ENCODE assay signal across 22 cellular contexts in genomic region chr3:111333642-111334041, GRCh38.
DNase-seq lines count a peak whose midpoint lies in the region; ATAC-seq, FAIRE-seq and TF ChIP-seq lines count a peak whose summit lies in the region.
"Had no signal": no experiment of that assay in that cellular context is flagged by ENCODE, and none has a peak within 500 bp of the region (broad histone marks: within the 10 kb centered on the region; RNA-seq: fewer than 3 reads in every experiment).

No MANE protein-coding gene starts in this region.

- no peak for TF ChIP-seq EP300 in Ishikawa (IDR thresholded peaks at IDR 0.05; ENCODE audit: borderline replicate concordance)

- H3K9ac ChIP-seq in DND-41 (ENCODE audit: low read depth, low read length) (no peak overlapping the region), keratinocyte (ENCODE audit: control insufficient read depth, extremely low read depth, insufficient read depth, low read length) (no peak overlapping the region)

- intact Hi-C loops in lower lobe of right lung (cut with DNase I), result no loop called here
- intact Hi-C loops in cardiac septum (cut with DNase I), result no loop called here

- H3K27ac ChIP-seq in DND-41 (ENCODE audit: low read length), result 0 out of 2 replicates have a peak overlapping the region, but pooled peaks have one; percentile 2
- H3K27ac ChIP-seq in keratinocyte (ENCODE audit: control insufficient read depth, insufficient read depth, low read length), result no peak overlapping the region
- no peak overlapping the region for H3K27ac ChIP-seq in lower lobe of right lung
- H3K27ac ChIP-seq: cardiac muscle cell, left ventricle myocardium inferior, PC-9, SK-N-MC, uterus had no signal

- H3K4me1 ChIP-seq in DND-41 (ENCODE audit: insufficient read depth, low read length) (peaks cover 57% of the 10 kb centered on the region), keratinocyte (ENCODE audit: control insufficient read depth, extremely low read depth, insufficient read depth, low read length) (peaks cover 8% of the 10 kb centered on the region), lower lobe of right lung (no peaks in the 10 kb centered on the region)
- H3K4me1 ChIP-seq: left ventricle myocardium inferior, uterus had no signal

- no peaks in the 10 kb centered on the region for H3K36me3 ChIP-seq in DND-41 (ENCODE audit: insufficient read depth, low read length)
- H3K36me3 ChIP-seq in keratinocyte (ENCODE audit: control insufficient read depth in 2 of 2, extremely low read depth in 1 of 2, insufficient read depth in 2 of 2, low read length in 2 of 2), result no peaks in the 10 kb centered on the region
- H3K36me3 ChIP-seq in lower lobe of right lung, result no peaks in the 10 kb centered on the region
- H3K36me3 ChIP-seq: cardiac muscle cell, left ventricle myocardium inferior, uterus had no signal

- ATAC-seq in DND-41 (ENCODE audit: insufficient read depth, low read depth) (no peak), lower lobe of right lung (no peak)
- ATAC-seq: activated naive CD8-positive, alpha-beta T cell treated with anti-CD3 and anti-CD28 coated beads, Interleukin-2, amount 50 U/mL, for 24 hours; HepG2; WTC11 had no signal

- H3K9me3 ChIP-seq in DND-41 (ENCODE audit: insufficient read depth, low read length, severe bottlenecking), result no peaks in the 10 kb centered on the region
- H3K9me3 ChIP-seq in keratinocyte (ENCODE audit: control insufficient read depth, low read depth, low read length), result no peaks in the 10 kb centered on the region
- no peaks in the 10 kb centered on the region for H3K9me3 ChIP-seq in lower lobe of right lung
- H3K9me3 ChIP-seq: left ventricle myocardium inferior, uterus had no signal

- H2AFZ ChIP-seq in DND-41 (ENCODE audit: low read depth, low read length), result no peak overlapping the region
- H2AFZ ChIP-seq in keratinocyte (ENCODE audit: control insufficient read depth, low read length), result peak overlapping the region; percentile 21
- H2AFZ ChIP-seq: PC-9 had no signal

- FAIRE-seq in keratinocyte (lab: Jason Lieb, UNC), result peak; percentile 43
- FAIRE-seq: D721Med, HepG2 had no signal

- no peaks in the 10 kb centered on the region for H3K9me1 ChIP-seq in keratinocyte (ENCODE audit: control insufficient read depth, extremely low read depth, insufficient read depth, low read length)

- H3K4me2 ChIP-seq in DND-41 (ENCODE audit: insufficient read depth, low read length), result no peak overlapping the region
- no peak overlapping the region for H3K4me2 ChIP-seq in keratinocyte (ENCODE audit: control insufficient read depth, extremely low read depth, insufficient read depth, low read depth, low read length)
- H3K4me2 ChIP-seq: PC-9 had no signal

- H3K27me3 ChIP-seq in DND-41 (ENCODE audit: insufficient read depth, low read length, poor library complexity), result no peaks in the 10 kb centered on the region
- H3K27me3 ChIP-seq in keratinocyte (ENCODE audit: control insufficient read depth, extremely low read depth, insufficient read depth, low read length), result no peaks in the 10 kb centered on the region
- H3K27me3 ChIP-seq in lower lobe of right lung (ENCODE audit: low read depth), result no peaks in the 10 kb centered on the region
- H3K27me3 ChIP-seq: cardiac muscle cell, uterus had no signal

- TF ChIP-seq RAD21 in Ishikawa (IDR thresholded peaks at IDR 0.05; ENCODE audit: low read depth), result no peak

- H3K79me2 ChIP-seq in DND-41 (ENCODE audit: insufficient read depth, low read length) (no peaks in the 10 kb centered on the region), keratinocyte (ENCODE audit: control insufficient read depth, insufficient read depth, low read length) (no peaks in the 10 kb centered on the region)

- H3K4me3 ChIP-seq in DND-41 (ENCODE audit: low read depth in 1 of 2, low read length in 2 of 2) (no peak overlapping the region), keratinocyte (ENCODE audit: control insufficient read depth in 2 of 3, extremely low read depth in 1 of 3, insufficient read depth in 2 of 3, low read depth in 1 of 3, low read length in 3 of 3) (no peak overlapping the region), lower lobe of right lung (no peak overlapping the region)
- H3K4me3 ChIP-seq: cardiac muscle cell, left ventricle myocardium inferior, PC-9, SK-N-MC, uterus had no signal

- H4K20me1 ChIP-seq in DND-41 (ENCODE audit: insufficient read depth, low read length) (no peaks in the 10 kb centered on the region), keratinocyte (ENCODE audit: control insufficient read depth, extremely low read depth, insufficient read depth, low read length) (no peaks in the 10 kb centered on the region)

- no peak for DNase-seq in DND-41
- peak; percentile 62 for DNase-seq in astrocyte of the hippocampus (ENCODE audit: low read depth, low spot score)
- DNase-seq in keratinocyte (ENCODE audit: low read depth, low spot score), result no peak
- DNase-seq in lower lobe of right lung, result no peak
- no peak for DNase-seq in RPMI8226
- DNase-seq in T1000 (lab: John Stamatoyannopoulos, UW), result no peak
- DNase-seq in cardiac septum (ENCODE audit: low spot score), result no peak
- DNase-seq: ACHN; activated CD8-positive, alpha-beta memory T cell treated with anti-CD3 and anti-CD28 coated beads, Interleukin-2, amount 50 U/mL, for 48 hours; activated effector memory CD4-positive, alpha-beta T cell treated with Interleukin-2 at 50 U/mL for 16 hours; activated naive CD8-positive, alpha-beta T cell treated with anti-CD3 and anti-CD28 coated beads, Interleukin-2, amount 50 U/mL, for 24 hours; left ventricle myocardium inferior; NCI-H446 treated with DMSO at 0.1 percent for 48 hours; PC-9; substantia nigra; uterus had no signal

- TF ChIP-seq CTCF in DND-41 (IDR thresholded peaks at IDR 0.05; ENCODE audit: borderline replicate concordance, extremely low read depth, low read length, poor library complexity, severe bottlenecking), result no peak
- TF ChIP-seq CTCF in keratinocyte (optimal IDR thresholded peaks at IDR 0.05 in 1 of 3, IDR thresholded peaks at IDR 0.05 in 1 of 3, conservative IDR thresholded peaks at IDR 0.05 in 1 of 3; ENCODE audit: extremely low read depth in 1 of 3, insufficient read depth in 2 of 3, low read length in 3 of 3), result no peak
- TF ChIP-seq CTCF in lower lobe of right lung (IDR thresholded peaks at IDR 0.05), result no peak

- dilution Hi-C loops in keratinocyte (cut with MboI; ENCODE audit: extremely low pct_ligation_motif_present, low sequenced_read_pairs), result no loop called here

TF ChIP-seq in Ishikawa, 13 proteins besides CTCF, POLR2A, EP300 and RAD21:
- TF ChIP-seq TAF1 (IDR thresholded peaks at IDR 0.05; ENCODE audit: low read depth) (no peak), NFIC (IDR thresholded peaks at IDR 0.05) (no peak), TEAD4 (IDR thresholded peaks at IDR 0.05) (peak; percentile 36; the same call in 1 of the 2 replicates)
TF ChIP-seq in Ishikawa: peak in this region for 1.
